Comparison of ENCODE assay signal across 7 cellular contexts in the genomic region with DNA sequence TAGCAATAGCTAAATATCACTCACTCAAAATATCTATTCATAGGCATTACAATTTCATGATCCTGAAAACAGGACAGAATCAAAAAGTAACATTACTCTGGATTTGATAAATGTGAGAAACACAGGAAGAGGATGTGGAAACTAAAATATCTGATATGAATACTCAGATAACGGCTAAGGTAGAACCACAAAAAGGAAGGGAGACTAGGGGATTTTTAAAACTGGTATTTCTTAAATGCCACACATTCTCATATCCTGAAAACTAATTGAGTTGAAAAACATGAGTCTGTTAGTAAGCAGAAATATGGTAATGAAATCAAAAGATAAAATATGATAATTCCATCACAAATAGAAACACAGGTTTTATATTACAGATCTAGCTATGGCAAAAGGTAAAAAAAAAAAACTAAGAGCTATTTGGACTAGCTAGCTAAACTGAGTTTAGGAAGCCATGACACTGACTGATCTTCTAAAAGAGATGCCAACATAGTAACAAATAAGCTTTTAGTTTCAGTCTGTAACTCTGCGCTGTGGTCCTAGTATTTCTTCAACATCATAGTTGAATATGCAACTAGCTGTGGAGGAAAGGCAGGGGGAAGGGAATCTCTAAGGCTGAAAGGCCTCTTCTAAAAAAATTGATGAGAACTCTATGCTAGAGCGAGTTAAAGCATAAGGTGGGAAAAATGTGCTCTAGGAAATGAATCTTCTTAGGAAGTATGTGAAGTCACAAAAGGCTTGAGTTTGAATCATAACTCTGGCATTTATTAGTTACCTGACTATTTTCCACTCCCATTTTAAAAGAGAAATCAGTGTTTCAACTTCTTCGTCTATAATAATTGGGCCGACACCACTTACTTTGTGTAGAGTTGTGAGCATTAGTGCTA.
DNase-seq lines count a peak whose midpoint lies in the region; ATAC-seq, FAIRE-seq and TF ChIP-seq lines count a peak whose summit lies in the region.
"Not testable (repeated sequence)": the region's sequence is repeated elsewhere in the genome, so short reads cannot be mapped to it uniquely, and the experiment has no call there.

No MANE protein-coding gene starts in this region.

- H4K20me1 ChIP-seq in astrocyte (ENCODE audit: insufficient read depth, low read length); HepG2 (ENCODE audit: insufficient read depth, low read length): not testable (repeated sequence)

- not testable (repeated sequence) for H3K9me3 Mint-ChIP-seq in activated CD4-positive, alpha-beta T cell treated with anti-CD3 and anti-CD28 coated beads, Interleukin-2, amount 10 ng/mL, durations not matched to agents 7 days and 5 days; astrocyte (ENCODE audit: unreplicated experiment)

- in situ Hi-C loops in HepG2 (cut with HindIII; ENCODE audit: extremely low pct_ligation_motif_present, low pct_unique_long_range_greater_than_20kb) = not testable (repeated sequence)

- not testable (repeated sequence) for H3K27me3 Mint-ChIP-seq in activated CD4-positive, alpha-beta T cell treated with anti-CD3 and anti-CD28 coated beads, Interleukin-2, amount 10 ng/mL, durations not matched to agents 7 days and 5 days; astrocyte (ENCODE audit: low read depth, unreplicated experiment)

- H3K27ac ChIP-seq in astrocyte (ENCODE audit: low read depth, low read length); HepG2 (ENCODE audit: extremely low read length, insufficient read depth, low read length): not testable (repeated sequence)

- H3K4me2 ChIP-seq in astrocyte (ENCODE audit: low read length); HepG2 (ENCODE audit: low read depth, low read length): not testable (repeated sequence)

- POLR2A ChIA-PET in activated CD4-positive, alpha-beta T cell treated with anti-CD3 and anti-CD28 coated beads, Interleukin-2, amount 10 ng/mL, durations not matched to agents 7 days and 5 days (lab: Charles Lee) = interaction anchor here (2.0 kb wide), 1 partner anchor 38 kb away, joined by 11 read pairs; no protein-coding TSS in a partner anchor
- POLR2A ChIA-PET in HepG2 (lab: Yijun Ruan, JAX) = not testable (repeated sequence)

- TF ChIP-seq POLR2A in HepG2 (IDR thresholded peaks at IDR 0.05; ENCODE audit: insufficient read depth in 1 of 2, low read depth in 2 of 2, low read length in 2 of 2) = not testable (repeated sequence)

- H3K36me3 Mint-ChIP-seq in activated CD4-positive, alpha-beta T cell treated with anti-CD3 and anti-CD28 coated beads, Interleukin-2, amount 10 ng/mL, durations not matched to agents 7 days and 5 days (ENCODE audit: low read depth); astrocyte (ENCODE audit: low read depth, unreplicated experiment): not testable (repeated sequence)

- not testable (repeated sequence) for TF ChIP-seq EP300 in HepG2 (IDR thresholded peaks at IDR 0.05; ENCODE audit: low read depth in 2 of 2, low read length in 2 of 2); HepG2 (CRISPR knock-in tag; IDR thresholded peaks at IDR 0.05; ENCODE audit: borderline replicate concordance)

- intact Hi-C loops in HepG2 (cut with micrococcal nuclease; ENCODE audit: unreplicated experiment) = not testable (repeated sequence)

- 18% methylated on average over 5 of the region's 5 CpGs for WGBS in HepG2 (ENCODE audit: low lambda C conversion rate)

- not testable (repeated sequence) for H3K9me3 ChIP-seq in astrocyte (ENCODE audit: insufficient read depth, low read depth, low read length); HepG2 (ENCODE audit: low read length)

- not testable (repeated sequence) for H3K27me3 ChIP-seq in astrocyte (ENCODE audit: insufficient read depth, low read length); HepG2 (ENCODE audit: control insufficient read depth in 1 of 2, insufficient read depth in 2 of 2, low read length in 2 of 2)

- H2AFZ ChIP-seq in astrocyte (ENCODE audit: low read depth, low read length); HepG2 (ENCODE audit: low read length): not testable (repeated sequence)

- H3K4me1 ChIP-seq in astrocyte (ENCODE audit: insufficient read depth, low read length); HepG2 (ENCODE audit: insufficient read depth, low read length): not testable (repeated sequence)

- CTCF ChIA-PET in activated CD4-positive, alpha-beta T cell treated with anti-CD3 and anti-CD28 coated beads, Interleukin-2, amount 10 ng/mL, durations not matched to agents 7 days and 5 days (lab: Charles Lee); HepG2 (lab: Yijun Ruan, JAX; ENCODE audit: low intra/inter-chr PET ratio, low total read pairs): not testable (repeated sequence)

- not testable (repeated sequence) for BruUV-seq in HepG2 (replicated peaks; lab: Mats Ljungman, UMichigan)

- TF ChIP-seq RAD21 in HepG2 (CRISPR knock-in tag; IDR thresholded peaks at IDR 0.05) = not testable (repeated sequence)

- not testable (repeated sequence) for TF ChIP-seq CTCF in astrocyte (IDR thresholded peaks at IDR 0.05; ENCODE audit: insufficient read depth, low read depth, low read length); HepG2 (CRISPR knock-in tag; IDR thresholded peaks at IDR 0.05)

- peak overlapping the region; percentile 91 for H3K27ac Mint-ChIP-seq in activated CD4-positive, alpha-beta T cell treated with anti-CD3 and anti-CD28 coated beads, Interleukin-2, amount 10 ng/mL, durations not matched to agents 7 days and 5 days
- H3K27ac Mint-ChIP-seq in astrocyte (ENCODE audit: unreplicated experiment) = not testable (repeated sequence)

- H3K9ac ChIP-seq in astrocyte (ENCODE audit: low read length); HepG2 (ENCODE audit: insufficient read depth, low read depth, low read length): not testable (repeated sequence)

- not testable (repeated sequence) for H3K36me3 ChIP-seq in astrocyte (ENCODE audit: insufficient read depth, low read length); HepG2 (replicated peaks in 1 of 2; ENCODE audit: control insufficient read depth in 1 of 2, insufficient read depth in 2 of 2, low read length in 2 of 2)

- H3K4me3 Mint-ChIP-seq in activated CD4-positive, alpha-beta T cell treated with anti-CD3 and anti-CD28 coated beads, Interleukin-2, amount 10 ng/mL, durations not matched to agents 7 days and 5 days = peak overlapping the region; percentile 63
- H3K4me3 Mint-ChIP-seq in astrocyte (ENCODE audit: unreplicated experiment) = not testable (repeated sequence)

- H3K79me2 ChIP-seq in astrocyte (ENCODE audit: insufficient read depth, low read length); HepG2 (ENCODE audit: insufficient read depth, low read length): not testable (repeated sequence)

- ATAC-seq in GM18502 (IDR thresholded peaks at IDR 0.05; ENCODE audit: poor library complexity, unreplicated experiment) = peak; percentile 71
- ATAC-seq in GM21515 (IDR thresholded peaks at IDR 0.05; ENCODE audit: unreplicated experiment) = peak; percentile 43
- ATAC-seq in HG03354 (IDR thresholded peaks at IDR 0.05; ENCODE audit: poor library complexity, severe bottlenecking, unreplicated experiment) = peak; percentile 62
- ATAC-seq in HepG2 = not testable (repeated sequence)

- peak; percentile 100 for FAIRE-seq in astrocyte (lab: Jason Lieb, UNC)
- FAIRE-seq in HepG2 (lab: Jason Lieb, UNC) = peak; percentile 48

- peak; percentile 71 for DNase-seq in MV-4-11 (lab: John Stamatoyannopoulos, UW)
- not testable (repeated sequence) for DNase-seq in activated CD4-positive, alpha-beta T cell treated with anti-CD3 and anti-CD28 coated beads, Interleukin-2, amount 10 ng/mL, durations not matched to agents 7 days and 5 days; astrocyte (ENCODE audit: low read depth); HepG2 (ENCODE audit: low spot score)

- H3K4me3 ChIP-seq in astrocyte (ENCODE audit: insufficient read depth, low read depth, low read length); HepG2 (replicated peaks in 1 of 3; ENCODE audit: insufficient read depth in 1 of 3, low read depth in 2 of 3, low read length in 3 of 3): not testable (repeated sequence)

- H3K4me1 Mint-ChIP-seq in activated CD4-positive, alpha-beta T cell treated with anti-CD3 and anti-CD28 coated beads, Interleukin-2, amount 10 ng/mL, durations not matched to agents 7 days and 5 days = peaks cover 42% of the 10 kb centered on the region
- not testable (repeated sequence) for H3K4me1 Mint-ChIP-seq in astrocyte (ENCODE audit: low read depth, unreplicated experiment)
